ENCODE assay signal across 10 cellular contexts in the genomic region with DNA sequence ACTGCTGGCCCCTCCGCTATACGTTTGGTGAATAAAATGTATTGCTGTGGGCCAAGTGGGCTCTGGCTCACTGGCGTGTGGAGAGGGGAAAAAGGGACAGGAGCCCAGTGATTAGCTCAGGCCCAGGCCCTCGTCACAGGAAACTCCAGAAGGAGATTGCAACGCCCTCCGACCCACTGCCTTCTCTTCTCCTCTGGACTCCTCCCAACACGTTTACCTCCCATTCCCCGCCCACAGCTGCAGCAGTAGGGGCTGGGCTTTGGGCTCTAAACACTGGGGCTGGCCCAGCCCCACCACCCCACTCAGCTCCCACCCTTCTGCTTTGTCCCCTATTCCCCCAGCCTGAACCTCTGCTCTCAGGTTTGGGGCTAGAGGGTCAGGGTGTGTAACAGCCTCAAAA.
DNase-seq lines count a peak whose midpoint lies in the region; ATAC-seq and TF ChIP-seq lines count a peak whose summit lies in the region.
"Had no signal": no experiment of that assay in that cellular context is flagged by ENCODE, and none has a peak within 500 bp of the region (broad histone marks: within the 10 kb centered on the region; RNA-seq: fewer than 3 reads in every experiment).

No MANE protein-coding gene starts in this region.

- H3K4me3 Mint-ChIP-seq in nephron progenitor cell: no peak overlapping the region

- H3K9me3 Mint-ChIP-seq in nephron progenitor cell: no peaks in the 10 kb centered on the region

- H3K27me3 Mint-ChIP-seq in nephron progenitor cell (ENCODE audit: low read depth, poor library complexity): no peaks in the 10 kb centered on the region

- peak overlapping the region; percentile 18 to 73 (median 42) for H3K27ac ChIP-seq in esophagus squamous epithelium

- no peaks in the 10 kb centered on the region for H3K9me3 ChIP-seq in esophagus squamous epithelium

- TF ChIP-seq CTCF in esophagus squamous epithelium (IDR thresholded peaks at IDR 0.05): no peak
- TF ChIP-seq CTCF in nephron progenitor cell (IDR thresholded peaks at IDR 0.05): no peak

- no peak overlapping the region for H3K27ac Mint-ChIP-seq in nephron progenitor cell

- 60 to 64% methylated on average over 1 to 8 of the region's 8 CpGs for WGBS in esophagus squamous epithelium, 2 donors

- TF ChIP-seq POLR2A in esophagus squamous epithelium (IDR thresholded peaks at IDR 0.05): no peak

- peaks cover 0 to 65% (median 0%) of the 10 kb centered on the region in 3 donors for H3K36me3 ChIP-seq in esophagus squamous epithelium

- intact Hi-C loops in left cardiac atrium (cut with DNase I) (no loop called here), Right ventricle myocardium superior (cut with DNase I) (no loop called here), esophagus squamous epithelium (cut with DNase I) (no loop called here)

- H3K27me3 ChIP-seq in esophagus squamous epithelium: no peaks in the 10 kb centered on the region

- ATAC-seq in left cardiac atrium (peak; percentile 25 to 38), Right ventricle myocardium superior (ENCODE audit: poor library complexity) (no peak), HG03520 (IDR thresholded peaks at IDR 0.05; ENCODE audit: unreplicated experiment) (no peak), HG02642 (IDR thresholded peaks at IDR 0.05; ENCODE audit: poor library complexity, unreplicated experiment) (no peak)

- H3K4me1 ChIP-seq in esophagus squamous epithelium: peaks cover 11 to 77% (median 33%) of the 10 kb centered on the region in 3 donors

- peak; percentile 76 for DNase-seq in left cardiac atrium
- no peak for DNase-seq in Right ventricle myocardium superior
- DNase-seq in esophagus squamous epithelium (lab: John Stamatoyannopoulos, UW): no peak
- peak; percentile 30 for DNase-seq in nephron progenitor cell
- DNase-seq in NCI-H2029 treated with DMSO at 0.1 percent for 48 hours (lab: John Stamatoyannopoulos, UW): no peak
- no peak for DNase-seq in NCI-H345 treated with DMSO at 0.1 percent for 48 hours (lab: John Stamatoyannopoulos, UW; ENCODE audit: unreplicated experiment)
- DNase-seq: activated CD4-positive, CD25-positive, alpha-beta regulatory T cell had no signal

- peaks cover 62% of the 10 kb centered on the region for H3K4me1 Mint-ChIP-seq in nephron progenitor cell

- no peak overlapping the region for H3K4me3 ChIP-seq in esophagus squamous epithelium
- H3K4me3 ChIP-seq: skin epidermis had no signal

- no peaks in the 10 kb centered on the region for H3K36me3 Mint-ChIP-seq in nephron progenitor cell (ENCODE audit: low read depth)

Comparison
In these comparisons a context has a peak if more than half of its experiments do, and no peak if none do; other contexts are left out.
1. ATAC-seq: peak in left cardiac atrium (2 of 2); none in Right ventricle myocardium superior (single experiment), HG03520 (single experiment) and HG02642 (single experiment).
2. DNase-seq: peak in left cardiac atrium (single experiment) and nephron progenitor cell (single experiment); none in Right ventricle myocardium superior (single experiment), esophagus squamous epithelium (single experiment), NCI-H2029 treated with DMSO at 0.1 percent for 48 hours (single experiment) and NCI-H345 treated with DMSO at 0.1 percent for 48 hours (single experiment).